ENCODE assay signal across 7 cellular contexts in genomic region chr10:62803993-62804383, GRCh38. TPM values are rescaled to one million over a fixed set of nuclear protein-coding genes. Genes with fewer than 3 reads are reported as not detected.
A peak's percentile ranks its signal among the peaks of the same experiment; 100 is the strongest.
DNase-seq lines count a peak whose midpoint lies in the region; ATAC-seq and TF ChIP-seq lines count a peak whose summit lies in the region.

No MANE protein-coding gene starts in this region.

- H3K36me3 Mint-ChIP-seq in progenitor cell of endocrine pancreas (ENCODE audit: insufficient read depth), result peaks cover 2% of the 10 kb centered on the region

- DNase-seq in GM23248 (no peak), Panc1 (ENCODE audit: low read depth, low spot score) (no peak), esophagus muscularis mucosa (ENCODE audit: extremely low spot score) (no peak), progenitor cell of endocrine pancreas (ENCODE audit: low spot score, unreplicated experiment) (no peak), NCI-H446 (lab: John Stamatoyannopoulos, UW) (no peak)
- DNase-seq in NK-92 treated with Interleukin-12 subunit alpha and Interleukin-12 subunit beta, amount 100 ng/mL, for 24 hours (lab: John Stamatoyannopoulos, UW), result no peak

- H4K20me1 ChIP-seq in GM23248 (ENCODE audit: insufficient read depth), result peaks cover 15% of the 10 kb centered on the region

- no peaks in the 10 kb centered on the region for H3K9me3 Mint-ChIP-seq in progenitor cell of endocrine pancreas (ENCODE audit: low read depth)

- BruUV-seq in Panc1 (replicated peaks; lab: Mats Ljungman, UMichigan), result no TSS peak

- H3K9me3 ChIP-seq in GM23248 (ENCODE audit: low read depth) (no peaks in the 10 kb centered on the region), Panc1 (ENCODE audit: control insufficient read depth, insufficient read depth, low read depth, low read length) (peaks cover 5% of the 10 kb centered on the region; the same call in 1 of the 2 replicates), esophagus muscularis mucosa (no peaks in the 10 kb centered on the region)

- peak overlapping the region; percentile 88 for H3K4me2 ChIP-seq in GM23248 (ENCODE audit: unreplicated experiment)

- TF ChIP-seq POLR2A in esophagus muscularis mucosa (IDR thresholded peaks at IDR 0.05; ENCODE audit: low read depth), result no peak

- H3F3A ChIP-seq in GM23248 (ENCODE audit: insufficient read depth), result peaks cover 6% of the 10 kb centered on the region; the same call in 1 of the 2 replicates

- H3K4me3 ChIP-seq in GM23248 (peak overlapping the region; percentile 81), Panc1 (ENCODE audit: low read depth in 2 of 2, low read length in 2 of 2) (peak overlapping the region; percentile 80 to 81), esophagus muscularis mucosa (peak overlapping the region; percentile 75 to 97 (median 90))

- ATAC-seq in Panc1, result no peak
- no peak for ATAC-seq in HG03378 (IDR thresholded peaks at IDR 0.05; ENCODE audit: unreplicated experiment)

- CTCF ChIA-PET in Panc1 (lab: Charles Lee), result no interaction called here

- peaks cover 22% of the 10 kb centered on the region for H3K4me1 ChIP-seq in GM23248 (ENCODE audit: insufficient read depth)
- peaks cover 13% of the 10 kb centered on the region for H3K4me1 ChIP-seq in Panc1 (ENCODE audit: control insufficient read depth, insufficient read depth, low read length)
- H3K4me1 ChIP-seq in esophagus muscularis mucosa, result peaks cover 19 to 49% (median 44%) of the 10 kb centered on the region in 4 donors

- H3K36me3 ChIP-seq in GM23248 (ENCODE audit: low read depth) (no peaks in the 10 kb centered on the region), Panc1 (ENCODE audit: control insufficient read depth, insufficient read depth, low read length) (no peaks in the 10 kb centered on the region), esophagus muscularis mucosa (peaks cover 0 to 13% (median 0%) of the 10 kb centered on the region in 4 donors)

- H3K4me1 Mint-ChIP-seq in progenitor cell of endocrine pancreas (ENCODE audit: low read depth), result peaks cover 34% of the 10 kb centered on the region

- no peak for TF ChIP-seq CTCF in Panc1 (IDR thresholded peaks at IDR 0.05)
- TF ChIP-seq CTCF in esophagus muscularis mucosa (IDR thresholded peaks at IDR 0.05), result no peak
- TF ChIP-seq CTCF in progenitor cell of endocrine pancreas (IDR thresholded peaks at IDR 0.05; ENCODE audit: unreplicated experiment), result no peak

- H3K27me3 Mint-ChIP-seq in progenitor cell of endocrine pancreas, result no peaks in the 10 kb centered on the region

- POLR2A ChIA-PET in Panc1 (lab: Charles Lee), result interaction anchor here (0.6 to 0.7 kb wide), 2 partner anchors 156 to 274 kb away, joined by 3 to 10 read pairs; no protein-coding TSS in a partner anchor

- peak overlapping the region; percentile 98 for H2AFZ ChIP-seq in GM23248

- H3K79me2 ChIP-seq in GM23248 (ENCODE audit: insufficient read depth), result peaks cover 38% of the 10 kb centered on the region

- intact Hi-C loops in Panc1 (cut with micrococcal nuclease; ENCODE audit: unreplicated experiment) (no loop called here), esophagus muscularis mucosa (cut with DNase I) (loop anchor here (5.0 kb wide), 1 partner anchor 333 kb away; no protein-coding TSS in a partner anchor)

- WGBS in GM23248 (ENCODE audit: low coverage in 1 of 2, low lambda C conversion rate in 2 of 2, missing lambda C conversion rate in 2 of 2), 2 experiments, result 9 to 10% methylated on average over 10 of the region's 10 CpGs
- WGBS in esophagus muscularis mucosa, result 34% methylated on average over 6 of the region's 10 CpGs

- H3K27me3 ChIP-seq in GM23248 (replicated peaks; ENCODE audit: insufficient read depth) (no peaks in the 10 kb centered on the region), Panc1 (ENCODE audit: control insufficient read depth, insufficient read depth, low read length) (peaks cover 10% of the 10 kb centered on the region), esophagus muscularis mucosa (no peaks in the 10 kb centered on the region)

- H3K27ac ChIP-seq in GM23248 (peak overlapping the region; percentile 86), Panc1 (ENCODE audit: low read length) (peak overlapping the region; percentile 92), esophagus muscularis mucosa (replicated peaks in 1 of 4) (peak overlapping the region; percentile 94 to 98 (median 94))

- peak overlapping the region; percentile 88 for H3K4me3 Mint-ChIP-seq in progenitor cell of endocrine pancreas (ENCODE audit: low read depth)

- no peaks in the 10 kb centered on the region for H3K9me2 ChIP-seq in GM23248 (ENCODE audit: insufficient read depth)

- TF ChIP-seq EP300 in esophagus muscularis mucosa (IDR thresholded peaks at IDR 0.05), result no peak

- peak overlapping the region; percentile 100 for H3K27ac Mint-ChIP-seq in progenitor cell of endocrine pancreas

- H3K9ac ChIP-seq in GM23248, result peak overlapping the region; percentile 90

- in situ Hi-C loops in GM23248 (cut with MboI), result loop anchor here (10.0 to 25.0 kb wide), 4 partner anchors 189 to 767 kb away; partner anchors contain the start of gene RTKN2
- in situ Hi-C loops in Panc1 (cut with HindIII; ENCODE audit: low pct_unique_long_range_greater_than_20kb, low sequenced_read_pairs), result no loop called here

RNA-seq across cellular contexts. Expression of gene ADO, which starts 0.5 kb away (rescaled TPM):
- total RNA-seq in GM23248 (2014; rRNA removed; shearing (Covaris generic)), result 37.7 and 38.8 TPM in 2 replicates
- 4.5 and 5.5 TPM in 2 replicates for polyA plus RNA-seq in GM23248 (2016; fragmentation: Nextera tagmentation; extraction: Ambion mirVana)
- total RNA-seq in Panc1 (2021; ENCODE audit: unreplicated experiment) (24.9 TPM), esophagus muscularis mucosa (10 to 100 TPM; 19.5 to 28.1 (median 23.4) TPM), progenitor cell of endocrine pancreas (22.6 and 22.9 TPM in 2 replicates)
- polyA plus RNA-seq in Panc1 (2012; ENCODE audit: insufficient read length), result 20.8 TPM

RNA-seq across cellular contexts. Expression of gene EGR2, which starts 12.2 kb away (rescaled TPM):
- 0.76 and 1.1 TPM in 2 replicates for total RNA-seq in GM23248 (2014; rRNA removed; shearing (Covaris generic))
- 2.2 and 2.6 TPM in 2 replicates for polyA plus RNA-seq in GM23248 (2016; fragmentation: Nextera tagmentation; extraction: Ambion mirVana)
- total RNA-seq in Panc1 (2021; ENCODE audit: unreplicated experiment) (0.82 TPM), esophagus muscularis mucosa (1 to 10 TPM in 3 of 4 donors, under 1 TPM in 1; 0.26 to 4.0 (median 1.5) TPM), progenitor cell of endocrine pancreas (0.71 and 1.1 TPM in 2 replicates)
- 0.41 TPM for polyA plus RNA-seq in Panc1 (2012; ENCODE audit: insufficient read length)
